ENCODE assay signal across 16 cellular contexts in the genomic region with DNA sequence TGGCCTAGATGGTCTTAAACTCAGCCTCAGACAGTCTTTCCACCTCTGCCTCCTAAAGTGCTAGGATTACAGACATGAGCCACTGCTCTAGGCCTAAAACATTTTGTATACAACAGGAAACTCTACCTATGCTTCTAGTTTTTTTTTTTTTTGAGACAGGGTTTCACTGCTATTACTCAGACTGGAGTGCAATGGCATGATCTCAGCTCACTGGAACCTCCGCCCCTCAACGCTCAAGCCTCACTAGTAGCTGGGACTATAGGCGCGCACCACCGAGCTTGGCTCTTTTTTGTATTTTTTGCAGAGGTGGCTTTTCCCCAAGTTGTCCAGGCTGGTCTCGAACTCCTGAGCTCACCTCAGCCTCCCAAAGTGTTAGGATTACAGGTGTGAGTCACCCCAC. TPM values are rescaled to one million over a fixed set of nuclear protein-coding genes. Genes with fewer than 3 reads are reported as not detected.
A peak's percentile ranks its signal among the peaks of the same experiment; 100 is the strongest.
DNase-seq lines count a peak whose midpoint lies in the region; ATAC-seq and TF ChIP-seq lines count a peak whose summit lies in the region.
"Had no signal": no experiment of that assay in that cellular context is flagged by ENCODE, and none has a peak within 500 bp of the region (broad histone marks: within the 10 kb centered on the region; RNA-seq: fewer than 3 reads in every experiment).

No MANE protein-coding gene starts in this region.

- H3K4me3 Mint-ChIP-seq in activated T-cell treated with anti-CD3 and anti-CD28 coated beads, Interleukin-2, amount 50 U/mL, for 72 hours, result peak overlapping the region in 1 of 2 donors; percentile 22
- H3K4me3 Mint-ChIP-seq in progenitor cell of endocrine pancreas (ENCODE audit: low read depth), result no peak overlapping the region
- H3K4me3 Mint-ChIP-seq: endodermal cell; T-helper 1 cell treated with Interleukin-12 subunit alpha and Interleukin-12 subunit beta and Interleukin-4 antibody, amounts not matched to agents 30 μg/mL and 1 μg/mL, for 36 hours had no signal

- H2AK5ac ChIP-seq in IMR-90 (ENCODE audit: low read depth, low read length), result no peak overlapping the region

- CTCF ChIA-PET in IMR-90 (lab: Yijun Ruan, JAX), result no interaction called here

- H3K14ac ChIP-seq in IMR-90 (replicated peaks; ENCODE audit: low read depth, low read length), result no peak overlapping the region

- H3K27me3 Mint-ChIP-seq in activated T-cell treated with anti-CD3 and anti-CD28 coated beads, Interleukin-2, amount 50 U/mL, for 72 hours (ENCODE audit: low read depth), result no peaks in the 10 kb centered on the region
- H3K27me3 Mint-ChIP-seq in progenitor cell of endocrine pancreas, result no peaks in the 10 kb centered on the region
- H3K27me3 Mint-ChIP-seq: activated naive CD8-positive, alpha-beta T cell treated with anti-CD3 and anti-CD28 coated beads, Interleukin-2, amount 10 ng/mL, durations not matched to agents 7 days and 5 days had no signal

- TF ChIP-seq CTCF in IMR-90 (conservative IDR thresholded peaks at IDR 0.05; ENCODE audit: low read depth, low read length) (no peak), progenitor cell of endocrine pancreas (IDR thresholded peaks at IDR 0.05; ENCODE audit: unreplicated experiment) (no peak)

- H3K4me2 ChIP-seq in IMR-90 (ENCODE audit: low read depth, low read length), result no peak overlapping the region

- H3K9ac ChIP-seq in IMR-90 (ENCODE audit: low read depth, low read length), result no peak overlapping the region
- no peak overlapping the region for H3K9ac ChIP-seq in adipocyte (ENCODE audit: low read length)

- no peak overlapping the region; the same call in 1 of the 2 replicates for H3K23ac ChIP-seq in IMR-90 (ENCODE audit: low read depth, low read length)

- no peak overlapping the region for H4K91ac ChIP-seq in IMR-90 (ENCODE audit: insufficient read depth, low read depth, low read length)

- peaks cover 2% of the 10 kb centered on the region for H3K4me1 ChIP-seq in IMR-90 (ENCODE audit: control insufficient read depth, insufficient read depth, low read length)
- H3K4me1 ChIP-seq in adipocyte (ENCODE audit: control insufficient read depth, insufficient read depth, low read length), result peaks cover 37% of the 10 kb centered on the region

- peaks cover 86% of the 10 kb centered on the region for H3K4me1 Mint-ChIP-seq in activated T-cell treated with anti-CD3 and anti-CD28 coated beads, Interleukin-2, amount 50 U/mL, for 72 hours (ENCODE audit: low read depth)
- peaks cover 11% of the 10 kb centered on the region for H3K4me1 Mint-ChIP-seq in progenitor cell of endocrine pancreas (ENCODE audit: low read depth)

- H2BK20ac ChIP-seq in IMR-90 (ENCODE audit: low read depth, low read length), result no peak overlapping the region

- H3K18ac ChIP-seq in IMR-90 (ENCODE audit: low read depth, low read length), result no peak overlapping the region

- no peak overlapping the region for H4K5ac ChIP-seq in IMR-90 (ENCODE audit: low read depth, low read length)

- TF ChIP-seq RAD21 in IMR-90 (IDR thresholded peaks at IDR 0.05; ENCODE audit: low read length), result no peak

- H3K9me3 ChIP-seq in IMR-90 (ENCODE audit: control insufficient read depth, insufficient read depth, low read length) (no peaks in the 10 kb centered on the region), adipocyte (ENCODE audit: control insufficient read depth, low read length) (no peaks in the 10 kb centered on the region)
- H3K9me3 ChIP-seq: vagina had no signal

- no peaks in the 10 kb centered on the region for H3K9me3 Mint-ChIP-seq in activated T-cell treated with anti-CD3 and anti-CD28 coated beads, Interleukin-2, amount 50 U/mL, for 72 hours
- H3K9me3 Mint-ChIP-seq in progenitor cell of endocrine pancreas (ENCODE audit: low read depth), result no peaks in the 10 kb centered on the region
- H3K9me3 Mint-ChIP-seq: activated naive CD8-positive, alpha-beta T cell treated with anti-CD3 and anti-CD28 coated beads, Interleukin-2, amount 10 ng/mL, durations not matched to agents 7 days and 5 days; endodermal cell; T-helper 1 cell treated with Interleukin-12 subunit alpha and Interleukin-12 subunit beta and Interleukin-4 antibody, amounts not matched to agents 30 μg/mL and 1 μg/mL, for 36 hours had no signal

- BruUV-seq in IMR-90 (replicated peaks; lab: Mats Ljungman, UMichigan), result no TSS peak

- H3K36me3 Mint-ChIP-seq in activated T-cell treated with anti-CD3 and anti-CD28 coated beads, Interleukin-2, amount 50 U/mL, for 72 hours (ENCODE audit: insufficient read depth in 2 of 2), result peaks cover 28 to 71% of the 10 kb centered on the region in 2 donors
- peaks cover 37% of the 10 kb centered on the region for H3K36me3 Mint-ChIP-seq in progenitor cell of endocrine pancreas (ENCODE audit: insufficient read depth)

- H3K36me3 ChIP-seq in IMR-90 (ENCODE audit: control insufficient read depth, insufficient read depth, low read length) (peaks cover 63% of the 10 kb centered on the region), adipocyte (ENCODE audit: control insufficient read depth, insufficient read depth, low read length, severe bottlenecking) (peaks cover 90% of the 10 kb centered on the region), H7 (replicated peaks; ENCODE audit: control insufficient read depth, insufficient read depth, low read length) (peaks cover 70% of the 10 kb centered on the region)

- H2BK120ac ChIP-seq in IMR-90 (ENCODE audit: low read depth, low read length), result no peak overlapping the region

- dilution Hi-C loops in IMR-90 (cut with HindIII; ENCODE audit: low sequenced_read_pairs, unreplicated experiment), result no loop called here

- H2BK5ac ChIP-seq in IMR-90 (ENCODE audit: low read depth, low read length, poor library complexity, severe bottlenecking), result no peak overlapping the region

- no peaks in the 10 kb centered on the region for H3K27me3 ChIP-seq in IMR-90 (ENCODE audit: control insufficient read depth, insufficient read depth, low read length)
- H3K27me3 ChIP-seq in adipocyte (replicated peaks; ENCODE audit: control insufficient read depth, insufficient read depth, low read length), result no peaks in the 10 kb centered on the region
- no peaks in the 10 kb centered on the region for H3K27me3 ChIP-seq in H7 (ENCODE audit: control insufficient read depth, insufficient read depth, low read length)
- H3K27me3 ChIP-seq: vagina had no signal

- peak overlapping the region; percentile 28 for H3K27ac Mint-ChIP-seq in activated T-cell treated with anti-CD3 and anti-CD28 coated beads, Interleukin-2, amount 50 U/mL, for 72 hours
- H3K27ac Mint-ChIP-seq in progenitor cell of endocrine pancreas, result peak overlapping the region; percentile 29
- H3K27ac Mint-ChIP-seq: activated naive CD8-positive, alpha-beta T cell treated with anti-CD3 and anti-CD28 coated beads, Interleukin-2, amount 10 ng/mL, durations not matched to agents 7 days and 5 days; endodermal cell; T-helper 1 cell treated with Interleukin-12 subunit alpha and Interleukin-12 subunit beta and Interleukin-4 antibody, amounts not matched to agents 30 μg/mL and 1 μg/mL, for 36 hours had no signal

- no peak for TF ChIP-seq POLR2A in IMR-90 (IDR thresholded peaks at IDR 0.05; ENCODE audit: low read depth, low read length)

- in situ Hi-C loops in IMR-90 (cut with MboI; ENCODE audit: low sequenced_read_pairs), result loop anchor here (10.0 kb wide), 1 partner anchor 695 kb away; no protein-coding TSS in a partner anchor

- no peak overlapping the region for H3K4me3 ChIP-seq in IMR-90 (ENCODE audit: insufficient read depth, low read depth, low read length)
- H3K4me3 ChIP-seq in adipocyte (ENCODE audit: low read length), result peak overlapping the region; percentile 40
- no peak overlapping the region for H3K4me3 ChIP-seq in H7 (ENCODE audit: insufficient read depth, low read depth, low read length)
- H3K4me3 ChIP-seq: vagina had no signal

- intact Hi-C loops in IMR-90 (cut with micrococcal nuclease), result no loop called here

- H3K79me1 ChIP-seq in IMR-90 (ENCODE audit: low read depth in 1 of 2, low read length in 2 of 2), result peaks cover 48 to 67% of the 10 kb centered on the region in 2 experiments

- 100% methylated on average over 3 of the region's 6 CpGs; no CpG with 5 or more reads in 1 of the 2 experiments for WGBS in IMR-90 (ENCODE audit: extremely low coverage in 2 of 2, insufficient read length in 1 of 2), 2 experiments

- H3K27ac ChIP-seq in IMR-90 (ENCODE audit: insufficient read depth, low read length), result no peak overlapping the region
- H3K27ac ChIP-seq: vagina had no signal

- H3K9me1 ChIP-seq in IMR-90 (ENCODE audit: insufficient read depth, low read length), result 0 out of 2 replicates have a peak, but pooled peaks cover 4% of the 10 kb centered on the region

- ATAC-seq in activated T-cell treated with anti-CD3 and anti-CD28 coated beads, Interleukin-2, amount 50 U/mL, for 72 hours (replicated peaks in 1 of 2), result peak; percentile 51 to 54
- no peak for ATAC-seq in IMR-90 (ENCODE audit: low read depth)
- no peak for ATAC-seq in GM19328 (IDR thresholded peaks at IDR 0.05; ENCODE audit: unreplicated experiment)

- H2AFZ ChIP-seq in IMR-90 (replicated peaks; ENCODE audit: low read length, poor library complexity), result no peak overlapping the region

- peak in 1 of 2 donors; percentile 45 for DNase-seq in activated T-cell treated with anti-CD3 and anti-CD28 coated beads, Interleukin-2, amount 50 U/mL, for 72 hours
- DNase-seq in activated T-cell treated with anti-CD3 and anti-CD28 coated beads, Interleukin-2, amount 50 U/mL, for 1 hour, result no peak
- DNase-seq in IMR-90, result peak; percentile 40
- DNase-seq in adipocyte (ENCODE audit: low read depth), result no peak
- no peak for DNase-seq in progenitor cell of endocrine pancreas (ENCODE audit: low spot score, unreplicated experiment)
- DNase-seq in A172 (ENCODE audit: low spot score), result no peak
- no peak for DNase-seq in H7
- DNase-seq: activated naive CD8-positive, alpha-beta T cell treated with anti-CD3 and anti-CD28 coated beads, Interleukin-2, amount 10 ng/mL, durations not matched to agents 7 days and 5 days; endodermal cell; foreskin melanocyte; Kasumi-1; Right ventricle myocardium superior; stimulated activated CD4-positive, alpha-beta T cell treated with anti-CD3 and anti-CD28 coated beads, Interleukin-12 subunit alpha, Interleukin-12 subunit beta, amount 100 ng/mL, for 4 hours had no signal

- no peak overlapping the region for H4K8ac ChIP-seq in IMR-90 (ENCODE audit: low read depth in 2 of 2, low read length in 2 of 2)

- POLR2A ChIA-PET in IMR-90 (lab: Charles Lee; ENCODE audit: unreplicated experiment), result interaction anchor here (0.6 kb wide), 1 partner anchor 50 kb away, joined by 3 read pairs; no protein-coding TSS in a partner anchor

- no peak overlapping the region for H3K4ac ChIP-seq in IMR-90 (ENCODE audit: low read depth, low read length)

- no peak overlapping the region for H2AK9ac ChIP-seq in IMR-90 (replicated peaks; ENCODE audit: low read depth, low read length, poor library complexity)

- H3K56ac ChIP-seq in IMR-90 (ENCODE audit: extremely low read depth, insufficient read depth, low read length), result no peak overlapping the region

- no peak overlapping the region for H2BK15ac ChIP-seq in IMR-90 (ENCODE audit: low read depth, low read length)

- peaks cover 49% of the 10 kb centered on the region for H4K20me1 ChIP-seq in IMR-90 (ENCODE audit: insufficient read depth, low read length)

RNA-seq across cellular contexts. Expression of a gene that starts 5.4 kb away (rescaled TPM):
- total RNA-seq in activated T-cell treated with anti-CD3 and anti-CD28 coated beads, Interleukin-2, amount 50 U/mL, for 72 hours, result 100 to 1,000 TPM; 448 to 505 TPM
- total RNA-seq in IMR-90 (2012; rRNA removed), result 456 and 472 TPM in 2 replicates
- polyA plus RNA-seq in IMR-90 (2012; rRNA removed), result 133 and 157 TPM in 2 replicates
- polyA plus RNA-seq in IMR-90 (2012; cell fraction: cytosol; rRNA removed), result 118 and 219 TPM in 2 replicates
- 169 and 240 TPM in 2 replicates for polyA plus RNA-seq in IMR-90 (2012; cell fraction: nucleus; rRNA removed; ENCODE audit: low replicate concordance)
- 174 and 185 TPM in 2 replicates for total RNA-seq in progenitor cell of endocrine pancreas
- total RNA-seq in A172 (2014; rRNA removed; shearing (Covaris generic)), result 605 and 654 TPM in 2 replicates
- 625 and 671 TPM in 2 replicates for total RNA-seq in H7 (2014; rRNA removed; shearing (Covaris generic))

RNA-seq across cellular contexts. Expression of a gene that starts 26.7 kb away (rescaled TPM):
- total RNA-seq in activated T-cell treated with anti-CD3 and anti-CD28 coated beads, Interleukin-2, amount 50 U/mL, for 72 hours, result 100 to 1,000 TPM; 106 to 111 TPM
- 126 and 144 TPM in 2 replicates for total RNA-seq in IMR-90 (2012; rRNA removed)
- 45.4 and 53.2 TPM in 2 replicates for polyA plus RNA-seq in IMR-90 (2012; rRNA removed)
- 12.4 and 13.0 TPM in 2 replicates for polyA plus RNA-seq in IMR-90 (2012; cell fraction: cytosol; rRNA removed)
- 9.0 and 49.9 TPM in 2 replicates for polyA plus RNA-seq in IMR-90 (2012; cell fraction: nucleus; rRNA removed; ENCODE audit: low replicate concordance)
- 73.1 and 77.6 TPM in 2 replicates for total RNA-seq in progenitor cell of endocrine pancreas
- total RNA-seq in A172 (2014; rRNA removed; shearing (Covaris generic)), result 165 and 172 TPM in 2 replicates
- total RNA-seq in H7 (2014; rRNA removed; shearing (Covaris generic)), result 103 and 113 TPM in 2 replicates

Comparison
In these comparisons a context has a peak if more than half of its experiments do, and no peak if none do; other contexts are left out.
1. ATAC-seq: peak in activated T-cell treated with anti-CD3 and anti-CD28 coated beads, Interleukin-2, amount 50 U/mL, for 72 hours (2 of 2); none in IMR-90 (single experiment) and GM19328 (single experiment).